In the genomic region with DNA sequence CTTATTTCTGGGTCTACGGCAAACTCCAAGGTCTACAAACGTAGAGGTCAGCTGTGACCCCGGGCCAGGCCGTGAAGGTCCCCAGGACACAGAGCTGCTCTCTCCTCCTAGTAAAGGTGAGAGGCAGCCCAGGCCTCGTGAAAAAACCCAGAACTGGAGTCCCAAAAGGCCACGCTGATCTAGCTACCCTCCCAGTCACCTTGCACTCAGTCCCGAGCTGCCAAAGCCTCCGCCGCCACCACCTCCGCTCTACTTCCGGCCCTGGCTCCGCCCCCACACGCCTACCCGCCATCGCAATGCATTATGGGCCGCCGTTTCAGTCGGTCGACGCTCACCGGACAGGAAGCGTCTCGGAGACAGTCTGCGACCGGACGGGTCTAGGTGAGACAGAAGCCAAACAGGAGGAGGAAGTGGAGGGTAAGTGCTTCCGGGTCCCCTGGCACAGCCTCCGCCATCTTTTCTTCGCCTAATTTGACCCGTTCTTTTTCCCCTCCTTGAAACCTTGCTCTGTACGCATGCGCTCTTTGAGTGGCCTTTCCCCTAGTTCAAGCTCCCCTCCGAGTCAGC, we compare ENCODE assay signal across 8 cellular contexts. TPM values are rescaled to one million over a fixed set of nuclear protein-coding genes. Genes with fewer than 3 reads are reported as not detected.
DNase-seq lines count a peak whose midpoint lies in the region; ATAC-seq and TF ChIP-seq lines count a peak whose summit lies in the region.

A gene with protein sequence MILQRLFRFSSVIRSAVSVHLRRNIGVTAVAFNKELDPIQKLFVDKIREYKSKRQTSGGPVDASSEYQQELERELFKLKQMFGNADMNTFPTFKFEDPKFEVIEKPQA (minus strand): TSS at position 251 of the 567 bp plus-strand sequence. CDS start 5,110 bp downstream, outside the sequence.
A gene (plus strand): TSS at position 319 of the 567 bp plus-strand sequence. CDS start 6,627 bp downstream, outside the sequence.

- H3K4me1 Mint-ChIP-seq in activated T-cell treated with anti-CD3 and anti-CD28 coated beads, Interleukin-2, amount 50 U/mL, for 4 hours (ENCODE audit: low read depth), result peaks cover 55% of the 10 kb centered on the region

- in situ Hi-C loops in Panc1 (cut with HindIII; ENCODE audit: low pct_unique_long_range_greater_than_20kb, low sequenced_read_pairs), result no loop called here

- H3K4me1 ChIP-seq in Panc1 (ENCODE audit: control insufficient read depth, insufficient read depth, low read length) (peaks cover 9% of the 10 kb centered on the region; the same call in 1 of the 2 replicates), muscle layer of colon (ENCODE audit: insufficient read depth, low read length) (peaks cover 26% of the 10 kb centered on the region)

- H3K27ac ChIP-seq in Panc1 (ENCODE audit: low read length), result peak within 1 kb of the TSS; percentile 98
- H3K27ac ChIP-seq in muscle layer of colon (ENCODE audit: low read depth, low read length), result peak within 1 kb of the TSS; percentile 94

- H3K4me3 Mint-ChIP-seq in activated T-cell treated with anti-CD3 and anti-CD28 coated beads, Interleukin-2, amount 50 U/mL, for 4 hours, result peak within 1 kb of the TSS; percentile 99

- no peaks in the 10 kb centered on the region for H3K9me3 Mint-ChIP-seq in activated T-cell treated with anti-CD3 and anti-CD28 coated beads, Interleukin-2, amount 50 U/mL, for 4 hours

- H3K36me3 Mint-ChIP-seq in activated T-cell treated with anti-CD3 and anti-CD28 coated beads, Interleukin-2, amount 50 U/mL, for 4 hours (ENCODE audit: insufficient read depth), result peaks cover 11% of the 10 kb centered on the region

- POLR2A ChIA-PET in Panc1 (lab: Charles Lee), result no interaction called here

- H3K4me3 ChIP-seq in Panc1 (ENCODE audit: low read depth in 2 of 2, low read length in 2 of 2), result peak within 1 kb of the TSS; percentile 63 to 89
- peak within 1 kb of the TSS; percentile 78 to 94 for H3K4me3 ChIP-seq in muscle layer of colon (ENCODE audit: low read depth in 1 of 2, low read length in 2 of 2)

- H3K9me3 ChIP-seq in Panc1 (ENCODE audit: control insufficient read depth, insufficient read depth, low read depth, low read length) (no peaks in the 10 kb centered on the region), muscle layer of colon (ENCODE audit: low read length) (no peaks in the 10 kb centered on the region)

- intact Hi-C loops in Panc1 (cut with micrococcal nuclease; ENCODE audit: unreplicated experiment), result no loop called here

- DNase-seq in DMS53 (lab: John Stamatoyannopoulos, UW) (peak; percentile 99), KG1 (lab: John Stamatoyannopoulos, UW) (peak; percentile 98), Panc1 (ENCODE audit: low read depth, low spot score) (peak; percentile 83)
- peak; percentile 98 for DNase-seq in activated T-cell treated with anti-CD3 and anti-CD28 coated beads, Interleukin-2, amount 50 U/mL, for 4 hours
- DNase-seq in stimulated activated CD8-positive, alpha-beta memory T cell treated with anti-CD3 and anti-CD28 coated beads, Interleukin-7, amount 100 ng/mL, for 24 hours (ENCODE audit: low read depth), result peak; percentile 96

- H3K27me3 Mint-ChIP-seq in activated T-cell treated with anti-CD3 and anti-CD28 coated beads, Interleukin-2, amount 50 U/mL, for 4 hours (ENCODE audit: low read depth), result no peaks in the 10 kb centered on the region

- no TSS peak for BruUV-seq in Panc1 (replicated peaks; lab: Mats Ljungman, UMichigan)

- CTCF ChIA-PET in Panc1 (lab: Charles Lee), result no interaction called here

- H3K36me3 ChIP-seq in Panc1 (ENCODE audit: control insufficient read depth, insufficient read depth, low read length) (no peaks in the 10 kb centered on the region; the same call in 1 of the 2 replicates), muscle layer of colon (ENCODE audit: insufficient read depth, low read length) (peaks cover 4% of the 10 kb centered on the region)

- no peak for TF ChIP-seq CTCF in Panc1 (IDR thresholded peaks at IDR 0.05)

- H3K27me3 ChIP-seq in Panc1 (ENCODE audit: control insufficient read depth, insufficient read depth, low read length) (no peaks in the 10 kb centered on the region), muscle layer of colon (ENCODE audit: control insufficient read depth in 1 of 2, insufficient read depth in 2 of 2, low read length in 2 of 2) (no peaks in the 10 kb centered on the region)

- peak within 1 kb of the TSS; percentile 97 for H3K9ac ChIP-seq in muscle layer of colon (ENCODE audit: low read length)

- peak; percentile 87 for ATAC-seq in GM21723 (IDR thresholded peaks at IDR 0.05; ENCODE audit: unreplicated experiment)
- ATAC-seq in Panc1, result peak; percentile 98
- peak; percentile 91 for ATAC-seq in activated T-cell treated with anti-CD3 and anti-CD28 coated beads, Interleukin-2, amount 50 U/mL, for 4 hours
- peak; percentile 99 for ATAC-seq in esophagus mucosa

RNA-seq across cellular contexts. Expression of the first gene that starts in this region (rescaled TPM):
- total RNA-seq in Panc1 (2021; ENCODE audit: unreplicated experiment) (103 TPM), esophagus mucosa (121 TPM)
- polyA plus RNA-seq in Panc1 (2012; ENCODE audit: insufficient read length), result 97.5 TPM
- 100 to 1,000 TPM; 174 to 180 (median 179) TPM for total RNA-seq in activated T-cell treated with anti-CD3 and anti-CD28 coated beads, Interleukin-2, amount 50 U/mL, for 4 hours

RNA-seq across cellular contexts. Expression of the second gene that starts in this region (rescaled TPM):
- total RNA-seq in Panc1 (2021; ENCODE audit: unreplicated experiment), result 17.6 TPM
- polyA plus RNA-seq in Panc1 (2012; ENCODE audit: insufficient read length), result 7.1 TPM
- total RNA-seq in activated T-cell treated with anti-CD3 and anti-CD28 coated beads, Interleukin-2, amount 50 U/mL, for 4 hours, result 10 to 100 TPM; 24.5 to 26.8 (median 25.8) TPM
- total RNA-seq in esophagus mucosa, result 16.0 TPM

Comparison
In these comparisons a context has a peak if more than half of its experiments do, and no peak if none do; other contexts are left out.
1. Peak in every context shown above with its lines: DNase-seq, ATAC-seq, H3K4me3 ChIP-seq and H3K27ac ChIP-seq.